In the genomic region with DNA sequence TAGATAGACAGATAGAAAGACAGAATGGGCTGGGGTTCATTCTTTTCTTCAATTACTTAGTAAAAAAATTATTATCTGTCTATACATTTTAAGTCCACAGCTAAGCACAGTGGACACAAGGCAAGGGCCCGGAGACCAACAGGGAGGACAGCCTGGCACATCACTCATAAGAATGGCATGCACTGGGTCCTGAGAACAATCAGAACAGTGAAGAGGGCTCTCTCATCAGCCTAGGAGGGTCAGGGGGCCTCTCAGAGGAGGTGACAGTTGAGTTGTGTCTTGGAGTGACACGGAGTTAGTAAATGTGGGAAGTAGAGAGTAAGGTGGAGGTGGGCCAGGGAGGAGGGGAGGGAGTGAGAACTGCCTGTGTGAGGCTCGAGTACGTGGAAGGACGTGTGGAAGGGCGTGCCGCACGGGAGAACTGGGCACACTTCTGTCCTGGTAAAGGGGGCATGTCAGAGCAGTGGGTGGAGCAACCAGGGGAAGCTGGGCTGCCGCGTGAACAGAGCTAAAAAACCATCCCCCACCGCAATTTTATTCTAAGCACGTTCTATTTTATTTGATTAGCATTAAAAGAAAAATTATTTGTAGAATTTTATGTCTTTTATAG, we compare ENCODE assay signal across 23 cellular contexts.
"Had no signal": no experiment of that assay in that cellular context is flagged by ENCODE, and none has a peak within 500 bp of the region (broad histone marks: within the 10 kb centered on the region; RNA-seq: fewer than 3 reads in every experiment).

No MANE protein-coding gene starts in this region.

- H3K27ac ChIP-seq: esophagus squamous epithelium, neural progenitor cell, pancreas, tibial artery, VCaP had no signal

- H3K9me3 ChIP-seq: esophagus squamous epithelium, pancreas, tibial artery had no signal

- H3K9ac ChIP-seq: neural progenitor cell had no signal

- H3K36me3 Mint-ChIP-seq: activated CD8-positive, alpha-beta memory T cell treated with anti-CD3 and anti-CD28 coated beads, Interleukin-2, amount 10 ng/mL, durations not matched to agents 7 days and 5 days; neural progenitor cell; T-cell had no signal

- DNase-seq: activated CD4-positive, alpha-beta T cell treated with anti-CD3 and anti-CD28 coated beads for 1 hour; activated CD4-positive, alpha-beta T cell treated with anti-CD3 and anti-CD28 coated beads, Interleukin-2, amount 50 U/mL, for 48 hours; activated CD8-positive, alpha-beta memory T cell treated with anti-CD3 and anti-CD28 coated beads, Interleukin-2, amount 10 ng/mL, durations not matched to agents 7 days and 5 days; activated naive CD4-positive, alpha-beta T cell treated with anti-CD3 and anti-CD28 coated beads for 36 hours; activated T-cell treated with anti-CD3 and anti-CD28 coated beads, Interleukin-2, amount 50 U/mL, for 1 hour; cortex of kidney; effector CD4-positive, alpha-beta T cell; esophagus squamous epithelium; glutamatergic neuron; left cardiac atrium; midbrain; pancreas; stimulated activated CD4-positive, alpha-beta T cell treated with anti-CD3 and anti-CD28 coated beads, Interleukin-2, amount 100 ng/mL, for 48 hours; stimulated activated naive B cell treated with anti-CD40 and anti-IgM and Interleukin-4, amounts not matched to agents 10 μg/mL and 1 μg/mL and 100 μg/mL, for 72 hours; T-cell; T-helper 9 cell; tibial artery had no signal

- H3K27ac Mint-ChIP-seq: activated CD8-positive, alpha-beta memory T cell treated with anti-CD3 and anti-CD28 coated beads, Interleukin-2, amount 10 ng/mL, durations not matched to agents 7 days and 5 days; activated naive CD4-positive, alpha-beta T cell treated with anti-CD3 and anti-CD28 coated beads for 36 hours; activated T-helper 2 cell treated with anti-CD3 and anti-CD28 coated beads, Interferon-gamma antibody, Interleukin-2, Interleukin-4, amounts not matched to agents 10 μg/mL and 5 μg/mL and 100 μg/mL, durations not matched to agents 14 hours and 24 hours and 36 hours; neural progenitor cell; stimulated activated naive B cell treated with anti-CD40 and anti-IgM and Interleukin-4, amounts not matched to agents 10 μg/mL and 1 μg/mL and 100 μg/mL, for 72 hours; T-cell had no signal

- H3K4me3 ChIP-seq: esophagus squamous epithelium, lung, neural progenitor cell, pancreas, tibial artery had no signal

- FAIRE-seq: endothelial cell of umbilical vein, pancreas had no signal

- H3K9me3 Mint-ChIP-seq: activated naive CD4-positive, alpha-beta T cell treated with anti-CD3 and anti-CD28 coated beads for 36 hours; activated T-helper 2 cell treated with anti-CD3 and anti-CD28 coated beads, Interferon-gamma antibody, Interleukin-2, Interleukin-4, amounts not matched to agents 10 μg/mL and 5 μg/mL and 100 μg/mL, durations not matched to agents 14 hours and 24 hours and 36 hours; central memory CD8-positive, alpha-beta T cell; T-cell had no signal

- H3K4me1 ChIP-seq: neural progenitor cell, pancreas, tibial artery had no signal

- ATAC-seq: activated CD8-positive, alpha-beta memory T cell treated with anti-CD3 and anti-CD28 coated beads, Interleukin-2, amount 10 ng/mL, durations not matched to agents 7 days and 5 days; pancreas; stimulated activated naive B cell treated with anti-CD40 and anti-IgM and Interleukin-4, amounts not matched to agents 10 μg/mL and 1 μg/mL and 100 μg/mL, for 72 hours; T-cell had no signal

- H3K27me3 ChIP-seq: esophagus squamous epithelium, neural progenitor cell, pancreas, tibial artery had no signal

- H3K4me3 Mint-ChIP-seq: activated CD8-positive, alpha-beta memory T cell treated with anti-CD3 and anti-CD28 coated beads, Interleukin-2, amount 10 ng/mL, durations not matched to agents 7 days and 5 days; activated naive CD4-positive, alpha-beta T cell treated with anti-CD3 and anti-CD28 coated beads for 36 hours; central memory CD8-positive, alpha-beta T cell; neural progenitor cell; stimulated activated naive B cell treated with anti-CD40 and anti-IgM and Interleukin-4, amounts not matched to agents 10 μg/mL and 1 μg/mL and 100 μg/mL, for 72 hours; T-cell had no signal

- H2AFZ ChIP-seq: neural progenitor cell had no signal

- H3K4me2 ChIP-seq: neural progenitor cell had no signal

- H3K4me1 Mint-ChIP-seq: activated CD8-positive, alpha-beta memory T cell treated with anti-CD3 and anti-CD28 coated beads, Interleukin-2, amount 10 ng/mL, durations not matched to agents 7 days and 5 days; central memory CD8-positive, alpha-beta T cell; neural progenitor cell; stimulated activated naive B cell treated with anti-CD40 and anti-IgM and Interleukin-4, amounts not matched to agents 10 μg/mL and 1 μg/mL and 100 μg/mL, for 72 hours; T-cell had no signal

- H3K36me3 ChIP-seq: esophagus squamous epithelium, neural progenitor cell, pancreas, tibial artery had no signal
